In genomic region chr11:14451825-14452224, GRCh38 we compare ENCODE assay signal across 13 cellular contexts. TPM values are rescaled to one million over a fixed set of nuclear protein-coding genes. Genes with fewer than 3 reads are reported as not detected.
A peak's percentile ranks its signal among the peaks of the same experiment; 100 is the strongest.
DNase-seq lines count a peak whose midpoint lies in the region; ATAC-seq lines count a peak whose summit lies in the region.
"Had no signal": no experiment of that assay in that cellular context is flagged by ENCODE, and none has a peak within 500 bp of the region (broad histone marks: within the 10 kb centered on the region; RNA-seq: fewer than 3 reads in every experiment).

No MANE protein-coding gene starts in this region.

- peaks cover 0 to 16% (median 5%) of the 10 kb centered on the region in 3 donors for H3K36me3 Mint-ChIP-seq in immature natural killer cell

- no peak overlapping the region for H3K4me3 Mint-ChIP-seq in immature natural killer cell
- H3K4me3 Mint-ChIP-seq: activated CD8-positive, alpha-beta T cell treated with anti-CD3 and anti-CD28 coated beads, Interleukin-2, amount 10 ng/mL, durations not matched to agents 7 days and 5 days; activated naive CD8-positive, alpha-beta T cell treated with anti-CD3 and anti-CD28 coated beads for 36 hours; nephron had no signal

- peak; percentile 58 for DNase-seq in EL
- DNase-seq in NAMALWA (ENCODE audit: low spot score): peak; percentile 52
- DNase-seq in immature natural killer cell: no peak
- no peak for DNase-seq in activated effector memory CD4-positive, alpha-beta T cell treated with Interleukin-2 at 50 U/mL for 16 hours
- no peak for DNase-seq in NCI-H1048 (lab: John Stamatoyannopoulos, UW)
- no peak for DNase-seq in SKM-1 treated with dmso at 0.1 percent for 144 hours (lab: John Stamatoyannopoulos, UW; ENCODE audit: unreplicated experiment)
- DNase-seq: activated CD8-positive, alpha-beta T cell treated with anti-CD3 and anti-CD28 coated beads, Interleukin-2, amount 10 ng/mL, durations not matched to agents 7 days and 5 days; activated naive CD8-positive, alpha-beta T cell treated with anti-CD3 and anti-CD28 coated beads for 36 hours; NCI-H187 treated with DMSO at 0.1 percent for 48 hours; T-helper 1 cell had no signal

- no peaks in the 10 kb centered on the region for H3K9me3 Mint-ChIP-seq in immature natural killer cell
- H3K9me3 Mint-ChIP-seq: activated naive CD8-positive, alpha-beta T cell treated with anti-CD3 and anti-CD28 coated beads for 36 hours; nephron had no signal

- peaks cover 15 to 46% of the 10 kb centered on the region in 2 donors for H3K4me1 Mint-ChIP-seq in immature natural killer cell
- H3K4me1 Mint-ChIP-seq: nephron had no signal

- ATAC-seq in GM21825 (IDR thresholded peaks at IDR 0.05; ENCODE audit: unreplicated experiment) (peak; percentile 55), GM21723 (IDR thresholded peaks at IDR 0.05; ENCODE audit: unreplicated experiment) (no peak)
- ATAC-seq: activated CD8-positive, alpha-beta T cell treated with anti-CD3 and anti-CD28 coated beads, Interleukin-2, amount 10 ng/mL, durations not matched to agents 7 days and 5 days had no signal

- peak overlapping the region in 4 of 6 donors; percentile 20 to 64 (median 30) for H3K27ac Mint-ChIP-seq in immature natural killer cell
- H3K27ac Mint-ChIP-seq: activated CD8-positive, alpha-beta T cell treated with anti-CD3 and anti-CD28 coated beads, Interleukin-2, amount 10 ng/mL, durations not matched to agents 7 days and 5 days; activated naive CD8-positive, alpha-beta T cell treated with anti-CD3 and anti-CD28 coated beads for 36 hours; nephron had no signal

- peaks cover 0 to 1% (median 0%) of the 10 kb centered on the region in 3 donors for H3K27me3 Mint-ChIP-seq in immature natural killer cell (ENCODE audit: low read depth in 3 of 3)
- H3K27me3 Mint-ChIP-seq: activated naive CD8-positive, alpha-beta T cell treated with anti-CD3 and anti-CD28 coated beads for 36 hours had no signal

RNA-seq across cellular contexts. Expression of gene COPB1, which starts 47.8 kb away (rescaled TPM):
- 100 to 1,000 TPM in 2 of 3 donors, 10 to 100 TPM in 1; 71.0 to 133 (median 106) TPM for polyA plus RNA-seq in immature natural killer cell

Comparison
In these comparisons a context has a peak if more than half of its experiments do, and no peak if none do; other contexts are left out.
1. DNase-seq: peak in EL (single experiment) and NAMALWA (single experiment); none in immature natural killer cell (0 of 3), activated effector memory CD4-positive, alpha-beta T cell treated with Interleukin-2 at 50 U/mL for 16 hours (single experiment), NCI-H1048 (single experiment) and SKM-1 treated with dmso at 0.1 percent for 144 hours (single experiment).